19 cellular contexts compared by ENCODE assay signal in the genomic region with DNA sequence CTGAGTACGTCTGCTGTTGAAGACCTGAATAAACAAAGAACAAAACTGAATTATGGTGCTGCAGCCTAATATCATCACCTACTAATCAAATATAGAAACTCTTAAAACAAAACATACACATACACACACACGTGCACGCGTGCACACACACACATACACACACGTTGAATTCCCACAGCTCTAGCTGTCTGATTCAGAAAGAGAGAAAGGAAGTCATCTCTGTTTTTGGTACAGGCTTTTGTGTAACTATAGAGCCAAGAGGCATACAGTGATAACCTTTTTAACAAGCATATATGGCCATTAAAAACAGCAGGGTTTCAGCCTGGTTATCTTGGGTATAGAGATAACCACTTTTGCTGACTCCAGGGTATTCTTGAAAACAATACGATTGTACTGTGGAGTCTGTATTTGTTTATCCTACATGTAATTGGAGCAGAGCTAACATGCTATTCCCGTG.
DNase-seq lines count a peak whose midpoint lies in the region; ATAC-seq and TF ChIP-seq lines count a peak whose summit lies in the region.
"Had no signal": no experiment of that assay in that cellular context is flagged by ENCODE, and none has a peak within 500 bp of the region (broad histone marks: within the 10 kb centered on the region; RNA-seq: fewer than 3 reads in every experiment).

No MANE protein-coding gene starts in this region.

- H3K79me2 ChIP-seq in PC-3 (ENCODE audit: low read length) = no peaks in the 10 kb centered on the region

- H3K27ac ChIP-seq in HUES48 (ENCODE audit: low read depth, low read length) (peak overlapping the region; percentile 54), PC-3 (ENCODE audit: low read length) (peak overlapping the region; percentile 74), foreskin keratinocyte (peak overlapping the region; percentile 9), right cardiac atrium (ENCODE audit: low read length) (no peak overlapping the region)
- H3K27ac ChIP-seq: GM23248, sigmoid colon, vagina had no signal

- H3K27me3 ChIP-seq in BE2C (no peaks in the 10 kb centered on the region), HUES48 (ENCODE audit: control insufficient read depth, insufficient read depth, low read length) (no peaks in the 10 kb centered on the region), PC-3 (ENCODE audit: low read length) (no peaks in the 10 kb centered on the region), foreskin keratinocyte (no peaks in the 10 kb centered on the region), right cardiac atrium (ENCODE audit: control insufficient read depth, insufficient read depth) (no peaks in the 10 kb centered on the region)
- H3K27me3 ChIP-seq: sigmoid colon, vagina had no signal

- H3K36me3 Mint-ChIP-seq in T-cell = no peaks in the 10 kb centered on the region

- no TSS peak for BruUV-seq in PC-3 (replicated peaks; lab: Mats Ljungman, UMichigan)

- CTCF ChIA-PET in PC-3 (lab: Charles Lee) (no interaction called here), T-cell (lab: Charles Lee) (no interaction called here)

- ATAC-seq in PC-3 = peak; percentile 47
- ATAC-seq in foreskin keratinocyte = no peak
- ATAC-seq in right cardiac atrium = no peak
- ATAC-seq in T-cell (replicated peaks in 1 of 4) = no peak
- ATAC-seq: activated CD4-positive, alpha-beta T cell treated with anti-CD3 and anti-CD28 coated beads for 36 hours; stimulated activated naive CD8-positive, alpha-beta T cell treated with anti-CD3 and anti-CD28 coated beads, Interleukin-15, amount 100 ng/mL, for 72 hours had no signal

- peak overlapping the region; percentile 58 for H2AFZ ChIP-seq in PC-3 (ENCODE audit: low read length)
- H2AFZ ChIP-seq: GM23248 had no signal

- intact Hi-C loops in PC-3 (cut with micrococcal nuclease) (loop anchor here (10.0 kb wide), 3 partner anchors 94 to 536 kb away; no protein-coding TSS in a partner anchor), right cardiac atrium (cut with DNase I) (no loop called here)

- no peaks in the 10 kb centered on the region for H3K4me1 Mint-ChIP-seq in T-cell
- H3K4me1 Mint-ChIP-seq: activated CD4-positive, alpha-beta T cell treated with anti-CD3 and anti-CD28 coated beads for 36 hours; stimulated activated naive CD8-positive, alpha-beta T cell treated with anti-CD3 and anti-CD28 coated beads, Interleukin-15, amount 100 ng/mL, for 72 hours had no signal

- DNase-seq in BE2C (peak; percentile 46), PC-3 (peak; percentile 8), foreskin keratinocyte (no peak), DMS 273 (lab: John Stamatoyannopoulos, UW; ENCODE audit: unreplicated experiment) (no peak), right cardiac atrium (no peak), T-helper 9 cell (no peak), T-cell (no peak)
- DNase-seq: activated CD4-positive, alpha-beta T cell treated with anti-CD3 and anti-CD28 coated beads for 36 hours; activated T-cell treated with anti-CD3 and anti-CD28 coated beads, Interleukin-2, amount 50 U/mL, for 48 hours; AML-193; amygdala; foreskin melanocyte; GM23248; MM.1S; NCI-H774; sigmoid colon; stimulated activated naive CD8-positive, alpha-beta T cell treated with anti-CD3 and anti-CD28 coated beads, Interleukin-15, amount 100 ng/mL, for 72 hours had no signal

- no peak overlapping the region for H3K4me3 Mint-ChIP-seq in T-cell
- H3K4me3 Mint-ChIP-seq: activated CD4-positive, alpha-beta T cell treated with anti-CD3 and anti-CD28 coated beads for 36 hours; stimulated activated naive CD8-positive, alpha-beta T cell treated with anti-CD3 and anti-CD28 coated beads, Interleukin-15, amount 100 ng/mL, for 72 hours had no signal

- H3K9ac ChIP-seq in HUES48 (ENCODE audit: low read depth, low read length) (no peak overlapping the region), PC-3 (ENCODE audit: low read length) (peak overlapping the region; percentile 23; the same call in 1 of the 2 replicates)
- H3K9ac ChIP-seq: GM23248 had no signal

- H3K36me3 ChIP-seq in BE2C = no peaks in the 10 kb centered on the region
- H3K36me3 ChIP-seq in HUES48 (ENCODE audit: control insufficient read depth, insufficient read depth, low read length) = no peaks in the 10 kb centered on the region
- no peaks in the 10 kb centered on the region for H3K36me3 ChIP-seq in PC-3 (ENCODE audit: low read depth, low read length)
- H3K36me3 ChIP-seq: sigmoid colon, vagina had no signal

- H3K9me2 ChIP-seq in PC-3 (replicated peaks; ENCODE audit: low read length) = no peaks in the 10 kb centered on the region

- no peak for TF ChIP-seq CTCF in BE2C (IDR thresholded peaks at IDR 0.05; ENCODE audit: low read depth, low read length)
- TF ChIP-seq CTCF in PC-3 (conservative IDR thresholded peaks at IDR 0.05; ENCODE audit: low read depth, low read length) = no peak
- no peak for TF ChIP-seq CTCF in foreskin keratinocyte (conservative IDR thresholded peaks at IDR 0.05)

- POLR2A ChIA-PET in PC-3 (lab: Charles Lee; ENCODE audit: unreplicated experiment) = no interaction called here
- POLR2A ChIA-PET in T-cell (lab: Charles Lee) = no interaction called here

- 29% methylated on average over 7 of the region's 7 CpGs for WGBS in right cardiac atrium

- peak overlapping the region; percentile 44 for H3K4me3 ChIP-seq in BE2C (ENCODE audit: low read depth, low read length)
- no peak overlapping the region for H3K4me3 ChIP-seq in HUES48 (ENCODE audit: low read depth, low read length)
- H3K4me3 ChIP-seq in PC-3 (ENCODE audit: low read length) = peak overlapping the region; percentile 46; the same call in 1 of the 2 replicates
- H3K4me3 ChIP-seq in right cardiac atrium (ENCODE audit: low read length) = no peak overlapping the region
- H3K4me3 ChIP-seq: GM23248, sigmoid colon, vagina had no signal

- no peak overlapping the region for H3K27ac Mint-ChIP-seq in T-cell
- H3K27ac Mint-ChIP-seq: activated CD4-positive, alpha-beta T cell treated with anti-CD3 and anti-CD28 coated beads for 36 hours; stimulated activated naive CD8-positive, alpha-beta T cell treated with anti-CD3 and anti-CD28 coated beads, Interleukin-15, amount 100 ng/mL, for 72 hours had no signal

- H3F3A ChIP-seq in PC-3 (ENCODE audit: low read length, unreplicated experiment) = no peaks in the 10 kb centered on the region

- H3K4me2 ChIP-seq in PC-3 (ENCODE audit: low read length) = peak overlapping the region; percentile 75

- H3K27me3 Mint-ChIP-seq in T-cell = no peaks in the 10 kb centered on the region
- H3K27me3 Mint-ChIP-seq: activated CD4-positive, alpha-beta T cell treated with anti-CD3 and anti-CD28 coated beads for 36 hours; stimulated activated naive CD8-positive, alpha-beta T cell treated with anti-CD3 and anti-CD28 coated beads, Interleukin-15, amount 100 ng/mL, for 72 hours had no signal

- H3K4me1 ChIP-seq in BE2C (no peaks in the 10 kb centered on the region; the same call in 1 of the 2 replicates), HUES48 (ENCODE audit: control insufficient read depth, insufficient read depth, low read length) (peaks cover 4% of the 10 kb centered on the region; the same call in 1 of the 2 replicates), PC-3 (ENCODE audit: insufficient read depth, low read length) (peaks cover 29% of the 10 kb centered on the region), foreskin keratinocyte (peaks cover 4% of the 10 kb centered on the region), right cardiac atrium (ENCODE audit: control insufficient read depth, insufficient read depth, low read length) (no peaks in the 10 kb centered on the region)
- H3K4me1 ChIP-seq: vagina had no signal

- peaks cover 4 to 7% (median 4%) of the 10 kb centered on the region in 3 donors for H3K9me3 Mint-ChIP-seq in T-cell

- no peaks in the 10 kb centered on the region for H4K20me1 ChIP-seq in PC-3 (ENCODE audit: low read length)

- H3K9me3 ChIP-seq in BE2C (no peaks in the 10 kb centered on the region), HUES48 (ENCODE audit: control insufficient read depth, insufficient read depth, low read length) (no peaks in the 10 kb centered on the region), PC-3 (ENCODE audit: low read length) (no peaks in the 10 kb centered on the region), right cardiac atrium (ENCODE audit: control insufficient read depth, low read length) (no peaks in the 10 kb centered on the region)
- H3K9me3 ChIP-seq: sigmoid colon, vagina had no signal

Comparison
In these comparisons a context has a peak if more than half of its experiments do, and no peak if none do; other contexts are left out.
1. DNase-seq: peak in BE2C (single experiment) and PC-3 (single experiment); none in foreskin keratinocyte (0 of 2), DMS 273 (single experiment), right cardiac atrium (0 of 3), T-helper 9 cell (single experiment) and T-cell (0 of 34).
2. H3K4me3 ChIP-seq: peak in BE2C (single experiment) and PC-3 (single experiment); none in HUES48 (single experiment) and right cardiac atrium (single experiment).